Comparison of ENCODE assay signal across 21 cellular contexts in genomic region chrX:10041383-10041782, GRCh38.
DNase-seq lines count a peak whose midpoint lies in the region; ATAC-seq, FAIRE-seq and TF ChIP-seq lines count a peak whose summit lies in the region.
"Had no signal": no experiment of that assay in that cellular context is flagged by ENCODE, and none has a peak within 500 bp of the region (broad histone marks: within the 10 kb centered on the region; RNA-seq: fewer than 3 reads in every experiment).

No MANE protein-coding gene starts in this region.

- H2BK120ac ChIP-seq in H1 (replicated peaks; ENCODE audit: low read depth, low read length), result no peak overlapping the region
- H2BK120ac ChIP-seq in mesendoderm (ENCODE audit: low read depth, low read length), result no peak overlapping the region

- H3K36me3 ChIP-seq in HUES64 (ENCODE audit: insufficient read depth, low read length), result no peaks in the 10 kb centered on the region
- no peaks in the 10 kb centered on the region for H3K36me3 ChIP-seq in H1 (ENCODE audit: control insufficient read depth in 2 of 4, insufficient read depth in 4 of 4, low read length in 3 of 4)
- H3K36me3 ChIP-seq in mesendoderm (ENCODE audit: control insufficient read depth, insufficient read depth, low read length), result no peaks in the 10 kb centered on the region
- H3K36me3 ChIP-seq: BLaER1 treated with 17β-estradiol and CSF1 and Interleukin-3, amounts not matched to agents 10 nM and 100 nM; esophagus muscularis mucosa; HAP-1; prostate gland; vagina had no signal

- peak; percentile 45 for FAIRE-seq in H1 (lab: Jason Lieb, UNC)

- H3K27me3 ChIP-seq in HUES64 (ENCODE audit: insufficient read depth, low read length) (no peaks in the 10 kb centered on the region), H1 (replicated peaks in 1 of 4; ENCODE audit: control insufficient read depth in 3 of 4, extremely low read depth in 1 of 4, insufficient read depth in 3 of 4, low read length in 3 of 4) (no peaks in the 10 kb centered on the region), mesendoderm (ENCODE audit: insufficient read depth, low read length, poor library complexity) (no peaks in the 10 kb centered on the region)
- H3K27me3 ChIP-seq: BLaER1 treated with 17β-estradiol and CSF1 and Interleukin-3, amounts not matched to agents 10 nM and 100 nM; body of pancreas; esophagus muscularis mucosa; vagina had no signal

- H3K18ac ChIP-seq in H1 (ENCODE audit: extremely low read depth, low read length) (peak overlapping the region; percentile 40; the same call in 1 of the 2 replicates), mesendoderm (ENCODE audit: low read length) (peak overlapping the region; percentile 30)

- H2BK5ac ChIP-seq in H1 (ENCODE audit: low read depth, low read length) (peak overlapping the region; percentile 81; the same call in 1 of the 2 replicates), mesendoderm (ENCODE audit: low read length) (no peak overlapping the region)

- H4K8ac ChIP-seq in H1 (ENCODE audit: extremely low read depth, insufficient read depth, low read length) (no peak overlapping the region), mesendoderm (ENCODE audit: low read depth, low read length) (no peak overlapping the region)

- H3K79me2 ChIP-seq in H1 (ENCODE audit: control insufficient read depth in 1 of 2, insufficient read depth in 2 of 2, low read length in 2 of 2) (peaks cover 0 to 34% of the 10 kb centered on the region in 2 experiments; a peak in 2 of 4 replicates), mesendoderm (ENCODE audit: control insufficient read depth, insufficient read depth, low read length) (peaks cover 6% of the 10 kb centered on the region)

- H2AFZ ChIP-seq in H1 (ENCODE audit: low read length), result no peak overlapping the region

- H2AK5ac ChIP-seq in H1 (ENCODE audit: low read depth, low read length) (no peak overlapping the region), mesendoderm (ENCODE audit: low read length) (no peak overlapping the region)

- peak overlapping the region; percentile 25; the same call in 1 of the 2 replicates for H3K9ac ChIP-seq in HUES64 (ENCODE audit: low read depth, low read length)
- H3K9ac ChIP-seq in H1 (replicated peaks in 1 of 4; ENCODE audit: extremely low read depth in 1 of 4, low read depth in 3 of 4, low read length in 3 of 4), result no peak overlapping the region
- H3K9ac ChIP-seq in mesendoderm (ENCODE audit: low read length), result no peak overlapping the region
- H3K9ac ChIP-seq: BLaER1 treated with 17β-estradiol and CSF1 and Interleukin-3, amounts not matched to agents 10 nM and 100 nM had no signal

- 0 out of 2 replicates have a peak overlapping the region, but pooled peaks have one; percentile 10 for H2BK15ac ChIP-seq in H1 (ENCODE audit: low read length)
- H2BK15ac ChIP-seq in mesendoderm (replicated peaks; ENCODE audit: low read depth), result no peak overlapping the region

- H3K4me2 ChIP-seq in H1 (ENCODE audit: insufficient read depth in 1 of 2, low read depth in 2 of 2, low read length in 2 of 2) (peak overlapping the region; percentile 52 to 59), mesendoderm (ENCODE audit: low read length) (no peak overlapping the region)

- H3K79me1 ChIP-seq in H1 (ENCODE audit: low read depth, low read length) (no peaks in the 10 kb centered on the region), mesendoderm (ENCODE audit: low read length) (no peaks in the 10 kb centered on the region)

- H2BK12ac ChIP-seq in H1 (ENCODE audit: low read depth, low read length), result 0 out of 2 replicates have a peak overlapping the region, but pooled peaks have one; percentile 10

- H4K20me1 ChIP-seq in H1 (replicated peaks in 1 of 2; ENCODE audit: control insufficient read depth in 1 of 2, insufficient read depth in 2 of 2, low read length in 2 of 2), result peaks cover 0 to 1% of the 10 kb centered on the region in 2 experiments

- POLR2A ChIA-PET in H1 (lab: Charles Lee; ENCODE audit: partially characterized antibody), result interaction anchor here (1.5 to 2.9 kb wide), 4 partner anchors 10 to 25 kb away, joined by 3 to 12 read pairs (median 8); no protein-coding TSS in a partner anchor

- no peaks in the 10 kb centered on the region for H3K9me3 ChIP-seq in HUES64 (ENCODE audit: insufficient read depth, low read depth, low read length)
- H3K9me3 ChIP-seq in H1 (ENCODE audit: insufficient read depth in 2 of 2, low read depth in 1 of 2, low read length in 1 of 2), result no peaks in the 10 kb centered on the region
- H3K9me3 ChIP-seq: body of pancreas, esophagus muscularis mucosa, HAP-1, prostate gland, vagina had no signal

- no peak for TF ChIP-seq POLR2A in H1 (IDR thresholded peaks at IDR 0.05; ENCODE audit: control extremely low read depth in 1 of 2, low read depth in 2 of 2, low read length in 2 of 2)
- TF ChIP-seq POLR2A in erythroblast (IDR thresholded peaks at IDR 0.05; ENCODE audit: low read length), result no peak

- H4K5ac ChIP-seq in H1 (ENCODE audit: insufficient read length, low read depth, low read length) (no peak overlapping the region), mesendoderm (ENCODE audit: low read length) (no peak overlapping the region)

- TF ChIP-seq CTCF in AG09309 (IDR thresholded peaks at IDR 0.05; ENCODE audit: control insufficient read depth, insufficient read depth, low read depth, low read length, missing control alignments), result no peak
- TF ChIP-seq CTCF in H1 (IDR thresholded peaks at IDR 0.05; ENCODE audit: control extremely low read depth in 1 of 3, insufficient read depth in 1 of 3, low read depth in 1 of 3, low read length in 3 of 3), result no peak

- H4K91ac ChIP-seq in H1 (replicated peaks; ENCODE audit: insufficient read length, low read length), result peak overlapping the region; percentile 22

- no peak overlapping the region for H3K56ac ChIP-seq in H1 (replicated peaks; ENCODE audit: insufficient read length, low read depth, low read length)
- H3K56ac ChIP-seq in mesendoderm (ENCODE audit: low read length), result no peak overlapping the region

- H3K14ac ChIP-seq in H1 (ENCODE audit: insufficient read length), result no peak overlapping the region

- H3K23me2 ChIP-seq in H1 (ENCODE audit: low read depth, low read length), result no peaks in the 10 kb centered on the region

- H3K23ac ChIP-seq in H1 (ENCODE audit: insufficient read length) (no peak overlapping the region), mesendoderm (ENCODE audit: low read length) (no peak overlapping the region)

- H3K4me1 ChIP-seq in HUES64 (ENCODE audit: insufficient read depth, low read length) (peaks cover 22% of the 10 kb centered on the region), H1 (replicated peaks in 1 of 4; ENCODE audit: control insufficient read depth in 3 of 4, insufficient read depth in 4 of 4, low read length in 3 of 4) (peaks cover 0 to 12% (median 5%) of the 10 kb centered on the region in 4 experiments; a peak in 3 of 7 replicates), mesendoderm (ENCODE audit: control insufficient read depth, low read depth, low read length) (no peaks in the 10 kb centered on the region)
- H3K4me1 ChIP-seq: HAP-1, prostate gland had no signal

- 0 out of 2 replicates have a peak overlapping the region, but pooled peaks have one; percentile 2 for H2BK20ac ChIP-seq in H1 (ENCODE audit: low read length)

- CTCF ChIA-PET in H1 (lab: Charles Lee; ENCODE audit: partially characterized antibody), result interaction anchor here (1.1 to 1.4 kb wide), 3 partner anchors 11 to 42 kb away, joined by 3 to 5 read pairs (median 4); no protein-coding TSS in a partner anchor

- peak overlapping the region; percentile 96; the same call in 1 of the 2 replicates for H3K27ac ChIP-seq in HUES64 (ENCODE audit: low read depth, low read length)
- H3K27ac ChIP-seq in H1 (ENCODE audit: low read depth, low read length), result peak overlapping the region; percentile 55; the same call in 1 of the 2 replicates
- H3K27ac ChIP-seq in mesendoderm (ENCODE audit: low read depth, low read length), result peak overlapping the region; percentile 76
- H3K27ac ChIP-seq: BLaER1 treated with 17β-estradiol and CSF1 and Interleukin-3, amounts not matched to agents 10 nM and 100 nM; body of pancreas; prostate gland; vagina had no signal

- ATAC-seq in HG03135 (IDR thresholded peaks at IDR 0.05; ENCODE audit: unreplicated experiment), result no peak
- ATAC-seq in GM18870 (IDR thresholded peaks at IDR 0.05; ENCODE audit: unreplicated experiment), result no peak
- ATAC-seq: body of pancreas had no signal

- H3K4ac ChIP-seq in H1 (replicated peaks; ENCODE audit: insufficient read length, low read depth, low read length) (no peak overlapping the region), mesendoderm (ENCODE audit: low read depth, low read length) (no peak overlapping the region)

- TF ChIP-seq EP300 in H1 (IDR thresholded peaks at IDR 0.05; ENCODE audit: borderline replicate concordance in 1 of 2, low read depth in 2 of 2, low read length in 2 of 2), result no peak

- no peak for TF ChIP-seq RAD21 in H1 (IDR thresholded peaks at IDR 0.05 in 1 of 2, conservative IDR thresholded peaks at IDR 0.05 in 1 of 2; ENCODE audit: low read depth in 2 of 2, low read length in 2 of 2)

- peak; percentile 32 for DNase-seq in AG09309 (ENCODE audit: low read depth)
- DNase-seq in H1 (ENCODE audit: low read depth in 1 of 2, low spot score in 2 of 2), result peak in 1 of 2 experiments; percentile 38
- no peak for DNase-seq in mesendoderm
- no peak for DNase-seq in erythroblast (lab: John Stamatoyannopoulos, UW)
- no peak for DNase-seq in NCI-H1694 treated with DMSO at 0.1 percent for 48 hours (lab: John Stamatoyannopoulos, UW)
- DNase-seq: activated CD4-positive, CD25-positive, alpha-beta regulatory T cell treated with anti-CD3 and anti-CD28 coated beads, Interleukin-2, amount 50 U/mL, for 72 hours; activated gamma-delta T cell treated with Interleukin-2 at 50 U/mL for 16 hours; body of pancreas; DMS53; hippocampal formation; naive B cell; NCI-H1092 treated with DMSO at 0.1 percent for 48 hours; Right ventricle myocardium superior had no signal

- H3K4me3 ChIP-seq in AG09309 (ENCODE audit: control insufficient read depth, low read depth, low read length) (no peak overlapping the region), HUES64 (ENCODE audit: low read length) (0 out of 2 replicates have a peak overlapping the region, but pooled peaks have one; percentile 5), H1 (ENCODE audit: extremely low read depth in 1 of 4, insufficient read depth in 2 of 4, low read depth in 3 of 4, low read length in 4 of 4) (peak overlapping the region in 1 of 4 experiments; percentile 37; a peak in 1 of 8 replicates), mesendoderm (ENCODE audit: low read length) (no peak overlapping the region)
- H3K4me3 ChIP-seq: BLaER1 treated with 17β-estradiol and CSF1 and Interleukin-3, amounts not matched to agents 10 nM and 100 nM; body of pancreas; esophagus muscularis mucosa; HAP-1; prostate gland; vagina had no signal

- 11% methylated on average over 4 of the region's 4 CpGs for WGBS in HUES64
- WGBS in H1 (ENCODE audit: extremely low coverage in 1 of 2, insufficient coverage in 1 of 2, insufficient read length in 1 of 2, insufficient replicate concordance in 2 of 2, low coverage in 1 of 2, low lambda C conversion rate in 2 of 2, missing lambda C conversion rate in 1 of 2), 2 experiments, result 7% methylated on average over 3 of the region's 4 CpGs; no CpG with 5 or more reads in 1 of the 2 experiments
- WGBS in mesendoderm (ENCODE audit: extremely low coverage, insufficient coverage, low lambda C conversion rate), result no CpG with 5 or more reads among the region's 4 CpGs

TF ChIP-seq in H1, 55 proteins besides CTCF, POLR2A, EP300 and RAD21 (continues in another document):
- TF ChIP-seq JUN (IDR thresholded peaks at IDR 0.05; ENCODE audit: low read depth, low read length), result no peak
